Comparison of ENCODE assay signal across 24 cellular contexts in the genomic region with DNA sequence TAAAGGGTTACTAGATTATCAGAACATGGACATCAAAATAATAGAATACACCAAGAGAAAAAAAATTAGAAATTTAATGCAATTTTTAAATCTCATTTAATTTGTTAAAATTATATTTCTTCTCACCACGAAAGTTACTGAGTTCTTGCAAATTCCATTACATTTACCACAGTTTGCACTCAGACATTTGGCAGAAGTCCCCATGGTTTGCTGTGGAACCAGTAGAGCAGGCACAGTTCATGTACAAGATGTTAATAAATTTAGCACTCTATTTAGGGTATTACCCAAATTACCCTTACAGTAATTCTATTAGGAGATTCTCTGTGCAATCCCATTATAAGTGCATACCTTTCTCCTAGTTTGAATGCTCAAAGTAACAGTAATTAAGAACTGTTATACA.
"Had no signal": no experiment of that assay in that cellular context is flagged by ENCODE, and none has a peak within 500 bp of the region (broad histone marks: within the 10 kb centered on the region; RNA-seq: fewer than 3 reads in every experiment).

No MANE protein-coding gene starts in this region.

- DNase-seq: islet precursor cell; left ventricle myocardium inferior; mesendoderm; naive B cell; natural killer cell; nephron progenitor cell; ovary; stimulated activated CD4-positive, alpha-beta T cell treated with anti-CD3 and anti-CD28 coated beads, Interleukin-12 subunit alpha, Interleukin-12 subunit beta, amount 100 ng/mL, for 4 hours; stimulated activated CD4-positive, alpha-beta T cell treated with anti-CD3 and anti-CD28 coated beads, Interleukin-15, amount 100 ng/mL, for 24 hours; stimulated activated CD4-positive, alpha-beta T cell treated with anti-CD3 and anti-CD28 coated beads, Interleukin-2, amount 100 ng/mL, for 24 hours; stimulated activated CD4-positive, alpha-beta T cell treated with anti-CD3 and anti-CD28 coated beads, Interleukin-4, amount 100 ng/mL, for 1 hour; stimulated activated naive B cell treated with anti-CD40 and anti-IgM and Interleukin-4, amounts not matched to agents 10 μg/mL and 1 μg/mL and 100 μg/mL, for 72 hours; stimulated activated naive CD8-positive, alpha-beta T cell treated with anti-CD3 and anti-CD28 coated beads, Interleukin-15, Interleukin-2, amounts not matched to agents 100 U/mL and 50 U/mL, for 24 hours; stomach; testis; thyroid gland; transverse colon; upper lobe of left lung had no signal

- H2AFZ ChIP-seq: neural progenitor cell had no signal

- H3K4me3 ChIP-seq: left ventricle myocardium inferior, lung, neural progenitor cell, ovary, right atrium auricular region, skin epidermis, stomach, testis, thyroid gland, transverse colon, upper lobe of left lung, vagina had no signal

- H3K27me3 ChIP-seq: neural progenitor cell, ovary, right atrium auricular region, testis, thyroid gland, upper lobe of left lung, vagina had no signal

- H3K9me3 ChIP-seq: left ventricle myocardium inferior, ovary, right atrium auricular region, stomach, testis, thyroid gland, transverse colon, upper lobe of left lung, vagina had no signal

- H3K4me1 ChIP-seq: left ventricle myocardium inferior, right atrium auricular region, stomach, testis, thyroid gland, transverse colon, upper lobe of left lung, vagina had no signal

- ATAC-seq: natural killer cell; sciatic nerve; stimulated activated naive B cell treated with anti-CD40 and anti-IgM and Interleukin-4, amounts not matched to agents 10 μg/mL and 1 μg/mL and 100 μg/mL, for 72 hours; stimulated activated naive CD8-positive, alpha-beta T cell treated with anti-CD3 and anti-CD28 coated beads, Interleukin-15, Interleukin-2, amounts not matched to agents 100 U/mL and 50 U/mL, for 24 hours had no signal

- H3K36me3 ChIP-seq: left ventricle myocardium inferior, neural progenitor cell, ovary, right atrium auricular region, stomach, thyroid gland, transverse colon, upper lobe of left lung, vagina had no signal

- H3K9ac ChIP-seq: neural progenitor cell had no signal

- H3K27ac ChIP-seq: left ventricle myocardium inferior, neural progenitor cell, ovary, right atrium auricular region, skin epidermis, stomach, testis, thyroid gland, transverse colon, upper lobe of left lung, vagina had no signal

- H3K4me2 ChIP-seq: neural progenitor cell had no signal
